In genomic region chr12:113186033-113186365, GRCh38 we compare ENCODE assay signal across 7 cellular contexts. TPM values are rescaled to one million over a fixed set of nuclear protein-coding genes. Genes with fewer than 3 reads are reported as not detected.
A peak's percentile ranks its signal among the peaks of the same experiment; 100 is the strongest.
DNase-seq lines count a peak whose midpoint lies in the region; ATAC-seq lines count a peak whose summit lies in the region.
"Had no signal": no experiment of that assay in that cellular context is flagged by ENCODE, and none has a peak within 500 bp of the region (broad histone marks: within the 10 kb centered on the region; RNA-seq: fewer than 3 reads in every experiment).

No MANE protein-coding gene starts in this region.

- no peaks in the 10 kb centered on the region for H3K9me3 ChIP-seq in adipocyte (ENCODE audit: control insufficient read depth, low read length)

- H3K36me3 ChIP-seq in adipocyte (ENCODE audit: control insufficient read depth, insufficient read depth, low read length, severe bottlenecking) = no peaks in the 10 kb centered on the region

- peaks cover 16% of the 10 kb centered on the region for H3K4me1 ChIP-seq in adipocyte (ENCODE audit: control insufficient read depth, insufficient read depth, low read length)

- peak; percentile 26 for DNase-seq in NCI-H1105 treated with DMSO at 0.1 percent for 48 hours (lab: John Stamatoyannopoulos, UW)
- DNase-seq in NCI-H1105 (lab: John Stamatoyannopoulos, UW) = no peak
- no peak for DNase-seq in adipocyte (ENCODE audit: low read depth)
- peak; percentile 29 for DNase-seq in myocyte (ENCODE audit: low read depth)
- no peak for DNase-seq in SKM-1 treated with dmso at 0.1 percent for 144 hours (lab: John Stamatoyannopoulos, UW; ENCODE audit: unreplicated experiment)

- ATAC-seq in GM21390 (IDR thresholded peaks at IDR 0.05; ENCODE audit: unreplicated experiment) = no peak

- H3K27me3 ChIP-seq in adipocyte (replicated peaks; ENCODE audit: control insufficient read depth, insufficient read depth, low read length) = no peaks in the 10 kb centered on the region

- peak overlapping the region; percentile 99 for H3K9ac ChIP-seq in adipocyte (ENCODE audit: low read length)

- H3K4me3 ChIP-seq in adipocyte (ENCODE audit: low read length) = peak overlapping the region; percentile 96

RNA-seq across cellular contexts. Expression of gene RITA1, which starts 0.5 kb away (rescaled TPM):
- 43.7 and 65.3 TPM in 2 replicates for total RNA-seq in myocyte
- polyA plus RNA-seq in myocyte (2012) = 24.9 TPM

RNA-seq across cellular contexts. Expression of gene DDX54, which starts 0.7 kb away (rescaled TPM):
- total RNA-seq in myocyte = 78.5 and 80.3 TPM in 2 replicates
- polyA plus RNA-seq in myocyte (2012) = 39.6 TPM

RNA-seq across cellular contexts. Expression of gene TPCN1, which starts 35.3 kb away (rescaled TPM):
- total RNA-seq in myocyte = 42.0 and 43.1 TPM in 2 replicates
- 40.5 TPM for polyA plus RNA-seq in myocyte (2012)

RNA-seq across cellular contexts. Expression of gene CFAP73, which starts 36.5 kb away (rescaled TPM):
- not detected in 2 replicates for total RNA-seq in myocyte
- polyA plus RNA-seq in myocyte (2012) = 0.06 TPM
- total RNA-seq: Daoy had no signal

RNA-seq across cellular contexts. Expression of gene RASAL1, which starts 50.4 kb away (rescaled TPM):
- total RNA-seq in myocyte = not detected in 2 replicates
- polyA plus RNA-seq in myocyte (2012) = not detected

Comparison
In these comparisons a context has a peak if more than half of its experiments do, and no peak if none do; other contexts are left out.
1. DNase-seq: peak in NCI-H1105 treated with DMSO at 0.1 percent for 48 hours (single experiment) and myocyte (single experiment); none in NCI-H1105 (single experiment), adipocyte (single experiment) and SKM-1 treated with dmso at 0.1 percent for 144 hours (single experiment).